In genomic region chr3:182710557-182711157, GRCh38 we compare ENCODE assay signal across 8 cellular contexts.
A peak's percentile ranks its signal among the peaks of the same experiment; 100 is the strongest.
DNase-seq lines count a peak whose midpoint lies in the region; TF ChIP-seq lines count a peak whose summit lies in the region.

No MANE protein-coding gene starts in this region.

- no peak overlapping the region for H2BK5ac ChIP-seq in H9 (ENCODE audit: insufficient read length, low read length)

- no peak overlapping the region for H2BK15ac ChIP-seq in H9 (ENCODE audit: low read depth, low read length)

- no peak overlapping the region for H4K8ac ChIP-seq in H9 (replicated peaks; ENCODE audit: insufficient read length, low read depth, low read length)

- H3K4me2 ChIP-seq in H9 (ENCODE audit: insufficient read depth, insufficient read length, low read length), result no peak overlapping the region

- no peaks in the 10 kb centered on the region for H3K36me3 ChIP-seq in liver (ENCODE audit: control insufficient read depth in 4 of 4, insufficient read depth in 3 of 4, low read depth in 1 of 4, low read length in 3 of 4)

- no peak overlapping the region for H2BK120ac ChIP-seq in H9 (ENCODE audit: low read depth, low read length, poor library complexity, severe bottlenecking)

- H3K9me3 ChIP-seq in H9 (ENCODE audit: control insufficient read depth, low read depth, low read length), result no peaks in the 10 kb centered on the region
- no peaks in the 10 kb centered on the region for H3K9me3 ChIP-seq in liver (ENCODE audit: control insufficient read depth in 4 of 4, low read length in 3 of 4)

- H3K18ac ChIP-seq in H9 (ENCODE audit: insufficient read length, low read depth, low read length), result no peak overlapping the region

- DNase-seq in NCI-H82 (lab: John Stamatoyannopoulos, UW), result peak; percentile 70
- no peak for DNase-seq in NCI-H82 treated with DMSO at 0.1 percent for 48 hours (lab: John Stamatoyannopoulos, UW; ENCODE audit: unreplicated experiment)
- DNase-seq in H9, result no peak
- DNase-seq in NCI-H2107 (lab: John Stamatoyannopoulos, UW), result peak; percentile 42
- peak; percentile 6 for DNase-seq in astrocyte of the cerebellum (ENCODE audit: low read depth)
- DNase-seq in NCI-H526 treated with DMSO at 0.1 percent for 48 hours (lab: John Stamatoyannopoulos, UW), result no peak
- no peak for DNase-seq in UCSD-AML1 (lab: John Stamatoyannopoulos, UW; ENCODE audit: unreplicated experiment)

- no peaks in the 10 kb centered on the region for H3K79me1 ChIP-seq in H9 (ENCODE audit: insufficient read depth, low read depth, low read length, poor library complexity, severe bottlenecking)

- no peak overlapping the region for H3K23ac ChIP-seq in H9 (ENCODE audit: insufficient read length, low read depth, low read length)

- H2BK20ac ChIP-seq in H9 (ENCODE audit: low read depth, low read length, poor library complexity, severe bottlenecking), result no peak overlapping the region

- H3T11ph ChIP-seq in H9 (ENCODE audit: low read length), result no peak overlapping the region

- H3K14ac ChIP-seq in H9 (ENCODE audit: insufficient read depth, low read length), result no peak overlapping the region

- in situ Hi-C loops in astrocyte of the cerebellum (cut with HindIII; ENCODE audit: low sequenced_read_pairs), result no loop called here

- H3K27ac Mint-ChIP-seq in H9, result no peak overlapping the region

- no CpG with 5 or more reads among the region's 7 CpGs for WGBS in H9 (ENCODE audit: extremely low coverage, insufficient read length, low lambda C conversion rate)
- 40% methylated on average over 7 of the region's 7 CpGs for WGBS in liver

- TF ChIP-seq CTCF in H9 (conservative IDR thresholded peaks at IDR 0.05) (peak; percentile 78), astrocyte of the cerebellum (IDR thresholded peaks at IDR 0.05; ENCODE audit: low read depth, low read length, missing control alignments) (peak; percentile 57), liver (IDR thresholded peaks at IDR 0.05; ENCODE audit: low read depth, low read length, missing input control) (peak; percentile 54)

- peaks cover 0 to 5% of the 10 kb centered on the region in 2 experiments; a peak in 1 of 4 replicates for H3K4me1 Mint-ChIP-seq in H9

- H4K20me1 ChIP-seq in H9 (ENCODE audit: control insufficient read depth, insufficient read depth, insufficient read length), result no peaks in the 10 kb centered on the region

- H3K9me3 Mint-ChIP-seq in H9, result no peaks in the 10 kb centered on the region

- no peak overlapping the region for H4K91ac ChIP-seq in H9 (ENCODE audit: insufficient read length, low read depth, low read length)

- H2AK5ac ChIP-seq in H9 (ENCODE audit: insufficient read length, low read length), result no peak overlapping the region

- no peak overlapping the region for H2AFZ ChIP-seq in H9 (ENCODE audit: low read length)

- no peak overlapping the region for H4K5ac ChIP-seq in H9 (ENCODE audit: insufficient read length, low read depth, low read length)

- no peak overlapping the region for H2BK12ac ChIP-seq in H9 (ENCODE audit: insufficient read length, low read depth, low read length)

- no peaks in the 10 kb centered on the region for H3K23me2 ChIP-seq in H9 (ENCODE audit: insufficient read length, low read depth, low read length, poor library complexity, severe bottlenecking)

- H3K4ac ChIP-seq in H9 (ENCODE audit: low read depth, low read length), result no peak overlapping the region

- no peak overlapping the region for H3K56ac ChIP-seq in H9 (ENCODE audit: insufficient read length, low read depth, low read length)

- TF ChIP-seq RAD21 in liver (IDR thresholded peaks at IDR 0.05), result peak; percentile 57 to 75

- no peak overlapping the region for H3K4me3 ChIP-seq in astrocyte of the cerebellum (ENCODE audit: low read depth, low read length)
- H3K4me3 ChIP-seq in liver (ENCODE audit: low read depth in 1 of 3, low read length in 3 of 3), result no peak overlapping the region

- H3K4me1 ChIP-seq in H9 (ENCODE audit: insufficient read depth, low read length) (no peaks in the 10 kb centered on the region), liver (ENCODE audit: control insufficient read depth in 4 of 4, insufficient read depth in 4 of 4, low read length in 3 of 4) (peaks cover 2 to 25% (median 22%) of the 10 kb centered on the region in 4 donors)

- H3K27me3 ChIP-seq in H9 (ENCODE audit: insufficient read depth, low read length) (no peaks in the 10 kb centered on the region), liver (ENCODE audit: control insufficient read depth in 4 of 4, insufficient read depth in 4 of 4, low read length in 3 of 4) (no peaks in the 10 kb centered on the region)

- no peak overlapping the region for H3K4me3 Mint-ChIP-seq in H9

- no peaks in the 10 kb centered on the region for H3K27me3 Mint-ChIP-seq in H9 (ENCODE audit: low read depth)

- H3K36me3 Mint-ChIP-seq in H9 (ENCODE audit: insufficient read depth in 1 of 3, low read depth in 3 of 3), result no peaks in the 10 kb centered on the region

- H3K79me2 ChIP-seq in H9 (ENCODE audit: insufficient read depth, low read length), result no peaks in the 10 kb centered on the region

- H3K9ac ChIP-seq in H9 (ENCODE audit: extremely low read depth, insufficient read length, low read length) (no peak overlapping the region), liver (ENCODE audit: low read depth in 1 of 2, low read length in 2 of 2) (no peak overlapping the region)

- H3K27ac ChIP-seq in H9 (ENCODE audit: insufficient read length, low read depth, low read length) (no peak overlapping the region), liver (ENCODE audit: low read depth in 1 of 2, low read length in 2 of 2) (peak overlapping the region in 1 of 2 donors; percentile 3)

TF ChIP-seq in liver, 16 proteins besides CTCF, POLR2A, EP300 and RAD21:
- TF ChIP-seq ATF3 (IDR thresholded peaks at IDR 0.05) (no peak), TAF1 (conservative IDR thresholded peaks at IDR 0.05) (no peak), FOXA1 (IDR thresholded peaks at IDR 0.05) (no peak), JUND (IDR thresholded peaks at IDR 0.05) (no peak), YY1 (IDR thresholded peaks at IDR 0.05) (no peak), HNF4G (IDR thresholded peaks at IDR 0.05) (no peak), SP1 (IDR thresholded peaks at IDR 0.05) (no peak), ZBTB33 (IDR thresholded peaks at IDR 0.05) (no peak)
- TF ChIP-seq, protein P1, sequence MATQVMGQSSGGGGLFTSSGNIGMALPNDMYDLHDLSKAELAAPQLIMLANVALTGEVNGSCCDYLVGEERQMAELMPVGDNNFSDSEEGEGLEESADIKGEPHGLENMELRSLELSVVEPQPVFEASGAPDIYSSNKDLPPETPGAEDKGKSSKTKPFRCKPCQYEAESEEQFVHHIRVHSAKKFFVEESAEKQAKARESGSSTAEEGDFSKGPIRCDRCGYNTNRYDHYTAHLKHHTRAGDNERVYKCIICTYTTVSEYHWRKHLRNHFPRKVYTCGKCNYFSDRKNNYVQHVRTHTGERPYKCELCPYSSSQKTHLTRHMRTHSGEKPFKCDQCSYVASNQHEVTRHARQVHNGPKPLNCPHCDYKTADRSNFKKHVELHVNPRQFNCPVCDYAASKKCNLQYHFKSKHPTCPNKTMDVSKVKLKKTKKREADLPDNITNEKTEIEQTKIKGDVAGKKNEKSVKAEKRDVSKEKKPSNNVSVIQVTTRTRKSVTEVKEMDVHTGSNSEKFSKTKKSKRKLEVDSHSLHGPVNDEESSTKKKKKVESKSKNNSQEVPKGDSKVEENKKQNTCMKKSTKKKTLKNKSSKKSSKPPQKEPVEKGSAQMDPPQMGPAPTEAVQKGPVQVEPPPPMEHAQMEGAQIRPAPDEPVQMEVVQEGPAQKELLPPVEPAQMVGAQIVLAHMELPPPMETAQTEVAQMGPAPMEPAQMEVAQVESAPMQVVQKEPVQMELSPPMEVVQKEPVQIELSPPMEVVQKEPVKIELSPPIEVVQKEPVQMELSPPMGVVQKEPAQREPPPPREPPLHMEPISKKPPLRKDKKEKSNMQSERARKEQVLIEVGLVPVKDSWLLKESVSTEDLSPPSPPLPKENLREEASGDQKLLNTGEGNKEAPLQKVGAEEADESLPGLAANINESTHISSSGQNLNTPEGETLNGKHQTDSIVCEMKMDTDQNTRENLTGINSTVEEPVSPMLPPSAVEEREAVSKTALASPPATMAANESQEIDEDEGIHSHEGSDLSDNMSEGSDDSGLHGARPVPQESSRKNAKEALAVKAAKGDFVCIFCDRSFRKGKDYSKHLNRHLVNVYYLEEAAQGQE (IDR thresholded peaks at IDR 0.05), result no peak

Comparison
In these comparisons a context has a peak if more than half of its experiments do, and no peak if none do; other contexts are left out.
1. DNase-seq: peak in NCI-H82 (single experiment), NCI-H2107 (single experiment) and astrocyte of the cerebellum (single experiment); none in NCI-H82 treated with DMSO at 0.1 percent for 48 hours (single experiment), H9 (single experiment), NCI-H526 treated with DMSO at 0.1 percent for 48 hours (single experiment) and UCSD-AML1 (single experiment).
2. Peak in every context shown above with its lines, with median percentiles within 50 percentile points of each other: CTCF ChIP-seq.